ENCODE assay signal across 3 cellular contexts in the genomic region with DNA sequence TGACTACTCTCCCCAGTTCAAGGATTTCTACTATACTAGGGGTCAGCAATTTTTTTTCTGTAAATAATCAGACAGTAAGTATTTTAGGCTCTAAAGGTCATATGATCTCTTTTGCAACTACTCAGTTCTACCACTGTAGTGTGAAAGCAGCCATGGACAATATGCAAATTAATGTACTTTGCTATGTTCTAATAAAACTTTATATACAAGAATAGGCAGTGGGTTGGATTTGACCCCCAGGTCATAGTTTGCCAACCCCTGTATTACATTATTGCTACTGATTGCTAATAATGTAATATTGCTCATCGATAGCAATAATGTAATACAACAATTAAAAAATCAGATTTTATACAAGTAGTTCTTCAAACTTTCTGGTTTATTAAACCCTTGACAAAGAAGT.
TF ChIP-seq lines count a peak whose summit lies in the region.

No MANE protein-coding gene starts in this region.

TF ChIP-seq in GM12878, 131 proteins besides CTCF, POLR2A, EP300 and RAD21 (continues in another document):
- TF ChIP-seq CEBPB (IDR thresholded peaks at IDR 0.05; ENCODE audit: borderline replicate concordance in 1 of 2, low read depth in 2 of 2, low read length in 2 of 2) (no peak), HCFC1 (IDR thresholded peaks at IDR 0.05; ENCODE audit: low read length) (no peak)
- TF ChIP-seq, protein P1, sequence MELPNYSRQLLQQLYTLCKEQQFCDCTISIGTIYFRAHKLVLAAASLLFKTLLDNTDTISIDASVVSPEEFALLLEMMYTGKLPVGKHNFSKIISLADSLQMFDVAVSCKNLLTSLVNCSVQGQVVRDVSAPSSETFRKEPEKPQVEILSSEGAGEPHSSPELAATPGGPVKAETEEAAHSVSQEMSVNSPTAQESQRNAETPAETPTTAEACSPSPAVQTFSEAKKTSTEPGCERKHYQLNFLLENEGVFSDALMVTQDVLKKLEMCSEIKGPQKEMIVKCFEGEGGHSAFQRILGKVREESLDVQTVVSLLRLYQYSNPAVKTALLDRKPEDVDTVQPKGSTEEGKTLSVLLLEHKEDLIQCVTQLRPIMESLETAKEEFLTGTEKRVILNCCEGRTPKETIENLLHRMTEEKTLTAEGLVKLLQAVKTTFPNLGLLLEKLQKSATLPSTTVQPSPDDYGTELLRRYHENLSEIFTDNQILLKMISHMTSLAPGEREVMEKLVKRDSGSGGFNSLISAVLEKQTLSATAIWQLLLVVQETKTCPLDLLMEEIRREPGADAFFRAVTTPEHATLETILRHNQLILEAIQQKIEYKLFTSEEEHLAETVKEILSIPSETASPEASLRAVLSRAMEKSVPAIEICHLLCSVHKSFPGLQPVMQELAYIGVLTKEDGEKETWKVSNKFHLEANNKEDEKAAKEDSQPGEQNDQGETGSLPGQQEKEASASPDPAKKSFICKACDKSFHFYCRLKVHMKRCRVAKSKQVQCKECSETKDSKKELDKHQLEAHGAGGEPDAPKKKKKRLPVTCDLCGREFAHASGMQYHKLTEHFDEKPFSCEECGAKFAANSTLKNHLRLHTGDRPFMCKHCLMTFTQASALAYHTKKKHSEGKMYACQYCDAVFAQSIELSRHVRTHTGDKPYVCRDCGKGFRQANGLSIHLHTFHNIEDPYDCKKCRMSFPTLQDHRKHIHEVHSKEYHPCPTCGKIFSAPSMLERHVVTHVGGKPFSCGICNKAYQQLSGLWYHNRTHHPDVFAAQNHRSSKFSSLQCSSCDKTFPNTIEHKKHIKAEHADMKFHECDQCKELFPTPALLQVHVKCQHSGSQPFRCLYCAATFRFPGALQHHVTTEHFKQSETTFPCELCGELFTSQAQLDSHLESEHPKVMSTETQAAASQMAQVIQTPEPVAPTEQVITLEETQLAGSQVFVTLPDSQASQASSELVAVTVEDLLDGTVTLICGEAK (IDR thresholded peaks at IDR 0.05; ENCODE audit: borderline replicate concordance), result peak; percentile 82
- TF ChIP-seq, protein P2, sequence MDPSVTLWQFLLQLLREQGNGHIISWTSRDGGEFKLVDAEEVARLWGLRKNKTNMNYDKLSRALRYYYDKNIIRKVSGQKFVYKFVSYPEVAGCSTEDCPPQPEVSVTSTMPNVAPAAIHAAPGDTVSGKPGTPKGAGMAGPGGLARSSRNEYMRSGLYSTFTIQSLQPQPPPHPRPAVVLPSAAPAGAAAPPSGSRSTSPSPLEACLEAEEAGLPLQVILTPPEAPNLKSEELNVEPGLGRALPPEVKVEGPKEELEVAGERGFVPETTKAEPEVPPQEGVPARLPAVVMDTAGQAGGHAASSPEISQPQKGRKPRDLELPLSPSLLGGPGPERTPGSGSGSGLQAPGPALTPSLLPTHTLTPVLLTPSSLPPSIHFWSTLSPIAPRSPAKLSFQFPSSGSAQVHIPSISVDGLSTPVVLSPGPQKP (IDR thresholded peaks at IDR 0.05; ENCODE audit: low read depth, low read length), result no peak
- TF ChIP-seq, protein P3, sequence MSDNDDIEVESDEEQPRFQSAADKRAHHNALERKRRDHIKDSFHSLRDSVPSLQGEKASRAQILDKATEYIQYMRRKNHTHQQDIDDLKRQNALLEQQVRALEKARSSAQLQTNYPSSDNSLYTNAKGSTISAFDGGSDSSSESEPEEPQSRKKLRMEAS (IDR thresholded peaks at IDR 0.05; ENCODE audit: low read depth, low read length), result no peak
- TF ChIP-seq, protein P4, sequence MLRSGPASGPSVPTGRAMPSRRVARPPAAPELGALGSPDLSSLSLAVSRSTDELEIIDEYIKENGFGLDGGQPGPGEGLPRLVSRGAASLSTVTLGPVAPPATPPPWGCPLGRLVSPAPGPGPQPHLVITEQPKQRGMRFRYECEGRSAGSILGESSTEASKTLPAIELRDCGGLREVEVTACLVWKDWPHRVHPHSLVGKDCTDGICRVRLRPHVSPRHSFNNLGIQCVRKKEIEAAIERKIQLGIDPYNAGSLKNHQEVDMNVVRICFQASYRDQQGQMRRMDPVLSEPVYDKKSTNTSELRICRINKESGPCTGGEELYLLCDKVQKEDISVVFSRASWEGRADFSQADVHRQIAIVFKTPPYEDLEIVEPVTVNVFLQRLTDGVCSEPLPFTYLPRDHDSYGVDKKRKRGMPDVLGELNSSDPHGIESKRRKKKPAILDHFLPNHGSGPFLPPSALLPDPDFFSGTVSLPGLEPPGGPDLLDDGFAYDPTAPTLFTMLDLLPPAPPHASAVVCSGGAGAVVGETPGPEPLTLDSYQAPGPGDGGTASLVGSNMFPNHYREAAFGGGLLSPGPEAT (IDR thresholded peaks at IDR 0.05; ENCODE audit: low read depth), result no peak

TF ChIP-seq in K562, 482 proteins besides CTCF, POLR2A, EP300 and RAD21 (continues in another document):
- TF ChIP-seq GATAD2A (IDR thresholded peaks at IDR 0.05) (no peak), ZNF282 (CRISPR knock-in tag; IDR thresholded peaks at IDR 0.05) (no peak), NCOA1 (IDR thresholded peaks at IDR 0.05; ENCODE audit: low read depth) (no peak)
- TF ChIP-seq, protein P5, sequence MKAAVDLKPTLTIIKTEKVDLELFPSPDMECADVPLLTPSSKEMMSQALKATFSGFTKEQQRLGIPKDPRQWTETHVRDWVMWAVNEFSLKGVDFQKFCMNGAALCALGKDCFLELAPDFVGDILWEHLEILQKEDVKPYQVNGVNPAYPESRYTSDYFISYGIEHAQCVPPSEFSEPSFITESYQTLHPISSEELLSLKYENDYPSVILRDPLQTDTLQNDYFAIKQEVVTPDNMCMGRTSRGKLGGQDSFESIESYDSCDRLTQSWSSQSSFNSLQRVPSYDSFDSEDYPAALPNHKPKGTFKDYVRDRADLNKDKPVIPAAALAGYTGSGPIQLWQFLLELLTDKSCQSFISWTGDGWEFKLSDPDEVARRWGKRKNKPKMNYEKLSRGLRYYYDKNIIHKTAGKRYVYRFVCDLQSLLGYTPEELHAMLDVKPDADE (conservative IDR thresholded peaks at IDR 0.05; ENCODE audit: control insufficient read depth, low read depth, low read length), result no peak
- TF ChIP-seq, protein P6, sequence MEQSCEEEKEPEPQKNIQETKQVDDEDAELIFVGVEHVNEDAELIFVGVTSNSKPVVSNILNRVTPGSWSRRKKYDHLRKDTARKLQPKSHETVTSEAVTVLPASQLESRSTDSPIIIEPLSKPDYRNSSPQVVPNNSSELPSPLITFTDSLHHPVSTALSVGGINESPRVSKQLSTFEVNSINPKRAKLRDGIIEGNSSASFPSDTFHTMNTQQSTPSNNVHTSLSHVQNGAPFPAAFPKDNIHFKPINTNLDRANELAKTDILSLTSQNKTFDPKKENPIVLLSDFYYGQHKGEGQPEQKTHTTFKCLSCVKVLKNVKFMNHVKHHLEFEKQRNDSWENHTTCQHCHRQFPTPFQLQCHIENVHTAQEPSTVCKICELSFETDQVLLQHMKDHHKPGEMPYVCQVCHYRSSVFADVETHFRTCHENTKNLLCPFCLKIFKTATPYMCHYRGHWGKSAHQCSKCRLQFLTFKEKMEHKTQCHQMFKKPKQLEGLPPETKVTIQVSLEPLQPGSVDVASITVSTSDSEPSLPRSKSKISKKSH (CRISPR knock-in tag; IDR thresholded peaks at IDR 0.05), result no peak

TF ChIP-seq in SK-N-SH treated with all-trans-retinoic acid at 6 μM for 48 hours, 23 proteins besides CTCF, POLR2A, EP300 and RAD21:
- TF ChIP-seq ARNTL (CRISPR knock-in tag; IDR thresholded peaks at IDR 0.05; ENCODE audit: borderline replicate concordance, low read depth) (no peak), ESRRG (CRISPR knock-in tag; IDR thresholded peaks at IDR 0.05) (no peak), TCF4 (CRISPR knock-in tag; IDR thresholded peaks at IDR 0.05; ENCODE audit: borderline replicate concordance) (no peak), GLIS3 (CRISPR knock-in tag; IDR thresholded peaks at IDR 0.05) (no peak), CSDC2 (CRISPR knock-in tag; IDR thresholded peaks at IDR 0.05) (no peak), RARB (CRISPR knock-in tag; IDR thresholded peaks at IDR 0.05) (no peak), TOX (CRISPR knock-in tag; IDR thresholded peaks at IDR 0.05; ENCODE audit: borderline replicate concordance) (no peak), ZC3H10 (CRISPR knock-in tag; IDR thresholded peaks at IDR 0.05) (no peak), OSR1 (CRISPR knock-in tag; IDR thresholded peaks at IDR 0.05) (no peak), ZNF565 (CRISPR knock-in tag; conservative IDR thresholded peaks at IDR 0.05; ENCODE audit: low read depth) (no peak), BACH2 (CRISPR knock-in tag; IDR thresholded peaks at IDR 0.05; ENCODE audit: borderline replicate concordance) (no peak), ZFP30 (CRISPR knock-in tag; IDR thresholded peaks at IDR 0.05) (no peak)
- TF ChIP-seq, protein P7, sequence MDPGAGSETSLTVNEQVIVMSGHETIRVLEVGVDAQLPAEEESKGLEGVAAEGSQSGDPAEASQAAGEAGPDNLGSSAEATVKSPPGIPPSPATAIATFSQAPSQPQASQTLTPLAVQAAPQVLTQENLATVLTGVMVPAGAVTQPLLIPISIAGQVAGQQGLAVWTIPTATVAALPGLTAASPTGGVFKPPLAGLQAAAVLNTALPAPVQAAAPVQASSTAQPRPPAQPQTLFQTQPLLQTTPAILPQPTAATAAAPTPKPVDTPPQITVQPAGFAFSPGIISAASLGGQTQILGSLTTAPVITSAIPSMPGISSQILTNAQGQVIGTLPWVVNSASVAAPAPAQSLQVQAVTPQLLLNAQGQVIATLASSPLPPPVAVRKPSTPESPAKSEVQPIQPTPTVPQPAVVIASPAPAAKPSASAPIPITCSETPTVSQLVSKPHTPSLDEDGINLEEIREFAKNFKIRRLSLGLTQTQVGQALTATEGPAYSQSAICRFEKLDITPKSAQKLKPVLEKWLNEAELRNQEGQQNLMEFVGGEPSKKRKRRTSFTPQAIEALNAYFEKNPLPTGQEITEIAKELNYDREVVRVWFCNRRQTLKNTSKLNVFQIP (CRISPR knock-in tag; IDR thresholded peaks at IDR 0.05; ENCODE audit: borderline replicate concordance, low read depth), result no peak
- TF ChIP-seq, protein P8, sequence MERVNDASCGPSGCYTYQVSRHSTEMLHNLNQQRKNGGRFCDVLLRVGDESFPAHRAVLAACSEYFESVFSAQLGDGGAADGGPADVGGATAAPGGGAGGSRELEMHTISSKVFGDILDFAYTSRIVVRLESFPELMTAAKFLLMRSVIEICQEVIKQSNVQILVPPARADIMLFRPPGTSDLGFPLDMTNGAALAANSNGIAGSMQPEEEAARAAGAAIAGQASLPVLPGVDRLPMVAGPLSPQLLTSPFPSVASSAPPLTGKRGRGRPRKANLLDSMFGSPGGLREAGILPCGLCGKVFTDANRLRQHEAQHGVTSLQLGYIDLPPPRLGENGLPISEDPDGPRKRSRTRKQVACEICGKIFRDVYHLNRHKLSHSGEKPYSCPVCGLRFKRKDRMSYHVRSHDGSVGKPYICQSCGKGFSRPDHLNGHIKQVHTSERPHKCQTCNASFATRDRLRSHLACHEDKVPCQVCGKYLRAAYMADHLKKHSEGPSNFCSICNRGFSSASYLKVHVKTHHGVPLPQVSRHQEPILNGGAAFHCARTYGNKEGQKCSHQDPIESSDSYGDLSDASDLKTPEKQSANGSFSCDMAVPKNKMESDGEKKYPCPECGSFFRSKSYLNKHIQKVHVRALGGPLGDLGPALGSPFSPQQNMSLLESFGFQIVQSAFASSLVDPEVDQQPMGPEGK (CRISPR knock-in tag; IDR thresholded peaks at IDR 0.05; ENCODE audit: borderline replicate concordance), result no peak
- TF ChIP-seq, protein P9, sequence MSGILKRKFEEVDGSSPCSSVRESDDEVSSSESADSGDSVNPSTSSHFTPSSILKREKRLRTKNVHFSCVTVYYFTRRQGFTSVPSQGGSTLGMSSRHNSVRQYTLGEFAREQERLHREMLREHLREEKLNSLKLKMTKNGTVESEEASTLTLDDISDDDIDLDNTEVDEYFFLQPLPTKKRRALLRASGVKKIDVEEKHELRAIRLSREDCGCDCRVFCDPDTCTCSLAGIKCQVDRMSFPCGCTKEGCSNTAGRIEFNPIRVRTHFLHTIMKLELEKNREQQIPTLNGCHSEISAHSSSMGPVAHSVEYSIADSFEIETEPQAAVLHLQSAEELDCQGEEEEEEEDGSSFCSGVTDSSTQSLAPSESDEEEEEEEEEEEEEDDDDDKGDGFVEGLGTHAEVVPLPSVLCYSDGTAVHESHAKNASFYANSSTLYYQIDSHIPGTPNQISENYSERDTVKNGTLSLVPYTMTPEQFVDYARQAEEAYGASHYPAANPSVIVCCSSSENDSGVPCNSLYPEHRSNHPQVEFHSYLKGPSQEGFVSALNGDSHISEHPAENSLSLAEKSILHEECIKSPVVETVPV (CRISPR knock-in tag; IDR thresholded peaks at IDR 0.05), result no peak
- TF ChIP-seq, protein P10, sequence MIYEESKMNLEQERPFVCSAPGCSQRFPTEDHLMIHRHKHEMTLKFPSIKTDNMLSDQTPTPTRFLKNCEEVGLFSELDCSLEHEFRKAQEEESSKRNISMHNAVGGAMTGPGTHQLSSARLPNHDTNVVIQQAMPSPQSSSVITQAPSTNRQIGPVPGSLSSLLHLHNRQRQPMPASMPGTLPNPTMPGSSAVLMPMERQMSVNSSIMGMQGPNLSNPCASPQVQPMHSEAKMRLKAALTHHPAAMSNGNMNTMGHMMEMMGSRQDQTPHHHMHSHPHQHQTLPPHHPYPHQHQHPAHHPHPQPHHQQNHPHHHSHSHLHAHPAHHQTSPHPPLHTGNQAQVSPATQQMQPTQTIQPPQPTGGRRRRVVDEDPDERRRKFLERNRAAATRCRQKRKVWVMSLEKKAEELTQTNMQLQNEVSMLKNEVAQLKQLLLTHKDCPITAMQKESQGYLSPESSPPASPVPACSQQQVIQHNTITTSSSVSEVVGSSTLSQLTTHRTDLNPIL (CRISPR knock-in tag; IDR thresholded peaks at IDR 0.05; ENCODE audit: low read depth), result no peak
